Comparison of ENCODE assay signal across 22 cellular contexts in genomic region chr17:30405161-30405560, GRCh38. TPM values are rescaled to one million over a fixed set of nuclear protein-coding genes. Genes with fewer than 3 reads are reported as not detected.
DNase-seq lines count a peak whose midpoint lies in the region; ATAC-seq, FAIRE-seq and TF ChIP-seq lines count a peak whose summit lies in the region.
"Had no signal": no experiment of that assay in that cellular context is flagged by ENCODE, and none has a peak within 500 bp of the region (broad histone marks: within the 10 kb centered on the region; RNA-seq: fewer than 3 reads in every experiment).

No MANE protein-coding gene starts in this region.

- H3K27ac ChIP-seq in A549 = peak overlapping the region; percentile 43 to 80
- peak overlapping the region; percentile 65; the same call in 1 of the 2 replicates for H3K27ac ChIP-seq in HCT116 (ENCODE audit: low read depth, low read length)
- peak overlapping the region; percentile 52 for H3K27ac ChIP-seq in PC-9
- H3K27ac ChIP-seq in tibial artery = no peak overlapping the region
- H3K27ac ChIP-seq: adrenal gland, brain microvascular endothelial cell, C4-2B, esophagus squamous epithelium, right atrium auricular region, upper lobe of left lung had no signal

- H3K27me3 ChIP-seq in HCT116 (ENCODE audit: insufficient read depth, low read length) (no peaks in the 10 kb centered on the region), PC-9 (ENCODE audit: insufficient read depth, low read depth) (no peaks in the 10 kb centered on the region), tibial artery (no peaks in the 10 kb centered on the region)
- H3K27me3 ChIP-seq: adrenal gland, brain microvascular endothelial cell, esophagus squamous epithelium, right atrium auricular region, upper lobe of left lung had no signal

- H3K4me3 ChIP-seq in A549 (no peak overlapping the region), HCT116 (replicated peaks in 1 of 2; ENCODE audit: low read depth in 1 of 2, low read length in 2 of 2) (peak overlapping the region in 1 of 2 experiments; percentile 27; a peak in 1 of 4 replicates), PC-9 (no peak overlapping the region), tibial artery (no peak overlapping the region)
- H3K4me3 ChIP-seq: adrenal gland, esophagus squamous epithelium, right atrium auricular region, upper lobe of left lung had no signal

- H3K9me2 ChIP-seq in HCT116 (ENCODE audit: insufficient read depth) (no peaks in the 10 kb centered on the region), PC-9 (ENCODE audit: insufficient read depth) (no peaks in the 10 kb centered on the region)

- TF ChIP-seq RAD21 in A549 (conservative IDR thresholded peaks at IDR 0.05 in 1 of 2, IDR thresholded peaks at IDR 0.05 in 1 of 2) (no peak), HCT116 (IDR thresholded peaks at IDR 0.05; ENCODE audit: low read depth) (no peak)

- FAIRE-seq in A549 (lab: Jason Lieb, UNC) = no peak

- no peaks in the 10 kb centered on the region for H3K36me3 ChIP-seq in HCT116 (ENCODE audit: control insufficient read depth in 1 of 2, insufficient read depth in 2 of 2, low read length in 2 of 2)
- peaks cover 3% of the 10 kb centered on the region; the same call in 1 of the 2 replicates for H3K36me3 ChIP-seq in PC-9 (ENCODE audit: low read depth)
- H3K36me3 ChIP-seq in tibial artery = peaks cover 0 to 10% (median 9%) of the 10 kb centered on the region in 3 donors
- H3K36me3 ChIP-seq: adrenal gland, brain microvascular endothelial cell, right atrium auricular region had no signal

- no peak for TF ChIP-seq POLR2A in A549 (IDR thresholded peaks at IDR 0.05; ENCODE audit: low read length)
- no peak for TF ChIP-seq POLR2A in HCT116 (IDR thresholded peaks at IDR 0.05; ENCODE audit: borderline replicate concordance, extremely low read depth, insufficient read depth, insufficient read length)

- no peak for TF ChIP-seq EP300 in A549 (IDR thresholded peaks at IDR 0.05)

- H4K20me1 ChIP-seq in HCT116 (ENCODE audit: insufficient read depth) (0 out of 2 replicates have a peak, but pooled peaks cover 4% of the 10 kb centered on the region), PC-9 (ENCODE audit: insufficient read depth) (no peaks in the 10 kb centered on the region)

- CTCF ChIA-PET in A549 (lab: Yijun Ruan, JAX) (interaction anchor here (1.5 kb wide), 1 partner anchor 66 kb away, joined by 4 read pairs; no protein-coding TSS in a partner anchor), HCT116 (lab: Charles Lee) (no interaction called here), PC-9 (lab: Charles Lee) (interaction anchor here (0.9 kb wide), 2 partner anchors 28 to 65 kb away, joined by 3 to 5 read pairs; no protein-coding TSS in a partner anchor)
- CTCF ChIA-PET in activated CD4-positive, alpha-beta memory T cell treated with anti-CD3 and anti-CD28 coated beads for 36 hours (lab: Charles Lee) = interaction anchor here (1.1 kb wide), 1 partner anchor 69 kb away, joined by 3 read pairs; no protein-coding TSS in a partner anchor

- H3K4me3 Mint-ChIP-seq in activated CD4-positive, alpha-beta memory T cell treated with anti-CD3 and anti-CD28 coated beads for 36 hours = no peak overlapping the region
- H3K4me3 Mint-ChIP-seq in effector memory CD8-positive, alpha-beta T cell = no peak overlapping the region
- H3K4me3 Mint-ChIP-seq: activated CD4-positive, alpha-beta T cell treated with anti-CD3 and anti-CD28 coated beads, Interleukin-2, amount 10 ng/mL, durations not matched to agents 7 days and 5 days; naive thymus-derived CD4-positive, alpha-beta T cell had no signal

- intact Hi-C loops in HCT116 (cut with micrococcal nuclease) (no loop called here), PC-9 (cut with micrococcal nuclease; ENCODE audit: unreplicated experiment) (no loop called here), tibial artery (cut with DNase I; ENCODE audit: low total_unique reads) (no loop called here)
- intact Hi-C loops in activated CD4-positive, alpha-beta memory T cell treated with anti-CD3 and anti-CD28 coated beads for 36 hours (cut with micrococcal nuclease) = no loop called here

- TF ChIP-seq CTCF in A549 (IDR thresholded peaks at IDR 0.05) (no peak), HCT116 (IDR thresholded peaks at IDR 0.05 in 2 of 3, conservative IDR thresholded peaks at IDR 0.05 in 1 of 3; ENCODE audit: borderline replicate concordance in 1 of 3, insufficient read depth in 1 of 3, low read depth in 2 of 3, low read length in 2 of 3) (no peak), PC-9 (conservative IDR thresholded peaks at IDR 0.05) (no peak), tibial artery (IDR thresholded peaks at IDR 0.05) (no peak)

- H3K9me3 ChIP-seq in A549 (no peaks in the 10 kb centered on the region), HCT116 (ENCODE audit: control insufficient read depth in 1 of 2, insufficient read depth in 1 of 2, low read depth in 1 of 2, low read length in 2 of 2) (no peaks in the 10 kb centered on the region), PC-9 (ENCODE audit: insufficient read depth, low read depth) (no peaks in the 10 kb centered on the region), tibial artery (no peaks in the 10 kb centered on the region)
- H3K9me3 ChIP-seq: adrenal gland, esophagus squamous epithelium, right atrium auricular region, upper lobe of left lung had no signal

- no peak overlapping the region for H3K27ac Mint-ChIP-seq in activated CD4-positive, alpha-beta memory T cell treated with anti-CD3 and anti-CD28 coated beads for 36 hours
- no peak overlapping the region for H3K27ac Mint-ChIP-seq in effector memory CD8-positive, alpha-beta T cell
- H3K27ac Mint-ChIP-seq: activated CD4-positive, alpha-beta T cell treated with anti-CD3 and anti-CD28 coated beads, Interleukin-2, amount 10 ng/mL, durations not matched to agents 7 days and 5 days; activated T-helper 2 cell treated with anti-CD3 and anti-CD28 coated beads, Interferon-gamma antibody, Interleukin-2, Interleukin-4, amounts not matched to agents 10 μg/mL and 5 μg/mL and 100 μg/mL, durations not matched to agents 14 hours and 24 hours and 36 hours; naive thymus-derived CD4-positive, alpha-beta T cell had no signal

- H3K4me1 Mint-ChIP-seq in activated CD4-positive, alpha-beta memory T cell treated with anti-CD3 and anti-CD28 coated beads for 36 hours (ENCODE audit: low read depth) = peaks cover 27% of the 10 kb centered on the region
- peaks cover 29 to 62% of the 10 kb centered on the region in 2 donors for H3K4me1 Mint-ChIP-seq in effector memory CD8-positive, alpha-beta T cell (ENCODE audit: low read depth in 2 of 2)
- H3K4me1 Mint-ChIP-seq: activated CD4-positive, alpha-beta T cell treated with anti-CD3 and anti-CD28 coated beads, Interleukin-2, amount 10 ng/mL, durations not matched to agents 7 days and 5 days had no signal

- RAD21 ChIA-PET in HCT116 (lab: Charles Lee; ENCODE audit: low non-redundant PET in 1 of 2, low total read pairs in 2 of 2, uncharacterized antibody in 2 of 2, unreplicated experiment in 2 of 2) = no interaction called here

- peaks cover 19% of the 10 kb centered on the region for H3K36me3 Mint-ChIP-seq in activated CD4-positive, alpha-beta memory T cell treated with anti-CD3 and anti-CD28 coated beads for 36 hours
- peaks cover 3% of the 10 kb centered on the region for H3K36me3 Mint-ChIP-seq in effector memory CD8-positive, alpha-beta T cell (ENCODE audit: insufficient read depth)

- H3K79me2 ChIP-seq in HCT116 (ENCODE audit: insufficient read depth, low read length) (peaks cover 14% of the 10 kb centered on the region; the same call in 1 of the 2 replicates), PC-9 (ENCODE audit: low read depth) (peaks cover 24% of the 10 kb centered on the region)

- peaks cover 10% of the 10 kb centered on the region; the same call in 1 of the 2 replicates for H3F3A ChIP-seq in PC-9 (ENCODE audit: insufficient read depth, low read depth)

- peaks cover 3% of the 10 kb centered on the region for H3K9me3 Mint-ChIP-seq in activated CD4-positive, alpha-beta memory T cell treated with anti-CD3 and anti-CD28 coated beads for 36 hours
- no peaks in the 10 kb centered on the region for H3K9me3 Mint-ChIP-seq in effector memory CD8-positive, alpha-beta T cell

- H3K4me1 ChIP-seq in A549 (peaks cover 20% of the 10 kb centered on the region), HCT116 (ENCODE audit: control insufficient read depth in 1 of 2, insufficient read depth in 2 of 2, low read length in 2 of 2) (peaks cover 15 to 18% of the 10 kb centered on the region in 2 experiments), PC-9 (replicated peaks; ENCODE audit: insufficient read depth) (peaks cover 19% of the 10 kb centered on the region), tibial artery (peaks cover 0 to 21% (median 1%) of the 10 kb centered on the region in 4 donors)
- H3K4me1 ChIP-seq: adrenal gland, upper lobe of left lung had no signal

- POLR2A ChIA-PET in A549 (lab: Yijun Ruan, JAX) = interaction anchor here (0.6 to 1.0 kb wide), 3 partner anchors 11 to 272 kb away, joined by 3 to 5 read pairs (median 5); no protein-coding TSS in a partner anchor
- POLR2A ChIA-PET in HCT116 (lab: Charles Lee) = interaction anchor here (0.8 kb wide), 1 partner anchor 72 kb away, joined by 3 read pairs; the partner anchor contains the start of gene GOSR1
- POLR2A ChIA-PET in PC-9 (lab: Charles Lee; ENCODE audit: unreplicated experiment) = interaction anchor here (0.5 to 0.7 kb wide), 6 partner anchors 9 to 900 kb away, joined by 3 to 6 read pairs (median 4); no protein-coding TSS in a partner anchor
- POLR2A ChIA-PET in activated CD4-positive, alpha-beta memory T cell treated with anti-CD3 and anti-CD28 coated beads for 36 hours (lab: Charles Lee) = interaction anchor here (0.6 kb wide), 1 partner anchor 693 kb away, joined by 4 read pairs; no protein-coding TSS in a partner anchor

- H2AFZ ChIP-seq in HCT116 (ENCODE audit: low read depth, low read length, poor library complexity, severe bottlenecking) = peak overlapping the region; percentile 45
- no peak overlapping the region for H2AFZ ChIP-seq in PC-9

- BruUV-seq in HCT116 (replicated peaks; lab: Mats Ljungman, UMichigan) = no TSS peak
- BruUV-seq in PC-9 (replicated peaks; lab: Mats Ljungman, UMichigan) = no TSS peak

- ATAC-seq in A549 (peak in 1 of 2 experiments; percentile 36; a peak in 3 of 6 replicates), HCT116 (peak; percentile 97)
- no peak for ATAC-seq in effector memory CD8-positive, alpha-beta T cell (replicated peaks)
- ATAC-seq: naive thymus-derived CD4-positive, alpha-beta T cell had no signal

- no peak for DNase-seq in A549 (ENCODE audit: low read depth in 1 of 2, low spot score in 1 of 2)
- peak; percentile 31 for DNase-seq in HCT116 (ENCODE audit: low read depth, low spot score)
- DNase-seq in PC-9 = peak in 1 of 2 experiments; percentile 45
- peak; percentile 22 for DNase-seq in iPS DF 4.7 (ENCODE audit: extremely low read depth, low spot score)
- no peak for DNase-seq in activated CD4-positive, alpha-beta memory T cell treated with anti-CD3 and anti-CD28 coated beads for 36 hours
- no peak for DNase-seq in effector memory CD8-positive, alpha-beta T cell
- DNase-seq in AG08395 (ENCODE audit: low spot score) = no peak
- DNase-seq in tibial artery = no peak
- DNase-seq: activated CD4-positive, alpha-beta T cell treated with anti-CD3 and anti-CD28 coated beads, Interleukin-2, amount 10 ng/mL, durations not matched to agents 7 days and 5 days; adrenal gland; brain microvascular endothelial cell; effector memory CD4-positive, alpha-beta T cell; esophagus squamous epithelium; H7; naive thymus-derived CD4-positive, alpha-beta T cell; NCI-H1048; NCI-H2029 treated with DMSO at 0.1 percent for 48 hours; NCI-H446 treated with DMSO at 0.1 percent for 48 hours; upper lobe of left lung had no signal

- no peaks in the 10 kb centered on the region for H3K27me3 Mint-ChIP-seq in activated CD4-positive, alpha-beta memory T cell treated with anti-CD3 and anti-CD28 coated beads for 36 hours
- no peaks in the 10 kb centered on the region for H3K27me3 Mint-ChIP-seq in effector memory CD8-positive, alpha-beta T cell
- H3K27me3 Mint-ChIP-seq: activated CD4-positive, alpha-beta T cell treated with anti-CD3 and anti-CD28 coated beads, Interleukin-2, amount 10 ng/mL, durations not matched to agents 7 days and 5 days; naive thymus-derived CD4-positive, alpha-beta T cell had no signal

- peak overlapping the region; percentile 21 for H3K9ac ChIP-seq in HCT116 (ENCODE audit: low read length)

- peak overlapping the region; percentile 67 for H3K4me2 ChIP-seq in A549
- H3K4me2 ChIP-seq in HCT116 (ENCODE audit: low read length) = peak overlapping the region; percentile 70
- H3K4me2 ChIP-seq in PC-9 = peak overlapping the region; percentile 30

RNA-seq across cellular contexts. Expression of gene CPD, which starts 26.4 kb away (rescaled TPM):
- polyA plus RNA-seq in A549 (2011; rRNA removed) (83.3 and 97.2 TPM in 2 replicates), A549 (2017; fragmentation: RNase III; extraction: RNeasy Plus Mini Kit Qiagen cat#74134 plus additional on column Dnase treatment) (22.4 to 27.7 TPM (median 26.9 TPM) in 3 replicates)
- polyA plus RNA-seq in A549 (2012; cell fraction: cytosol; rRNA removed) = 7.0 TPM in 2 replicates
- polyA plus RNA-seq in A549 (2012; cell fraction: nucleus; rRNA removed) = 8.9 and 9.8 TPM in 2 replicates
- polyA minus RNA-seq in A549 (2011; rRNA and poly(A)+ RNA removed) = 125 and 150 TPM in 2 replicates
- total RNA-seq in HCT116 (2021; ENCODE audit: unreplicated experiment) (47.2 TPM), PC-9 (2021) (44.7 and 55.0 TPM in 2 replicates)
- polyA plus RNA-seq in HCT116 (2012) = 17.7 and 21.7 TPM in 2 replicates
- 10 to 100 TPM; 34.1 to 34.3 TPM for total RNA-seq in activated CD4-positive, alpha-beta memory T cell treated with anti-CD3 and anti-CD28 coated beads for 36 hours

Comparison
In these comparisons a context has a peak if more than half of its experiments do, and no peak if none do; other contexts are left out.
1. DNase-seq: peak in HCT116 (single experiment) and iPS DF 4.7 (single experiment); none in A549 (0 of 2), activated CD4-positive, alpha-beta memory T cell treated with anti-CD3 and anti-CD28 coated beads for 36 hours (single experiment), effector memory CD8-positive, alpha-beta T cell (0 of 3), AG08395 (single experiment) and tibial artery (0 of 2).
2. H3K27ac ChIP-seq: peak in A549 (2 of 2), HCT116 (single experiment) and PC-9 (single experiment); none in tibial artery (0 of 2).
3. Peak in every context shown above with its lines, with median percentiles within 50 percentile points of each other: H3K4me2 ChIP-seq.